8 cellular contexts compared by ENCODE assay signal in genomic region chr22:42648368-42649260, GRCh38. TPM values are rescaled to one million over a fixed set of nuclear protein-coding genes. Genes with fewer than 3 reads are reported as not detected.
DNase-seq lines count a peak whose midpoint lies in the region; ATAC-seq and TF ChIP-seq lines count a peak whose summit lies in the region.

No MANE protein-coding gene starts in this region.

- H3K4me3 ChIP-seq in adipocyte (ENCODE audit: low read length) (peak overlapping the region; percentile 90), right atrium auricular region (peak overlapping the region; percentile 96 to 99)

- no peaks in the 10 kb centered on the region for H3K9me3 ChIP-seq in adipocyte (ENCODE audit: control insufficient read depth, low read length)
- no peaks in the 10 kb centered on the region for H3K9me3 ChIP-seq in right atrium auricular region

- H3K9ac ChIP-seq in adipocyte (ENCODE audit: low read length), result peak overlapping the region; percentile 97

- no peak for TF ChIP-seq CTCF in right atrium auricular region (IDR thresholded peaks at IDR 0.05)

- peak overlapping the region; percentile 96 to 99 for H3K27ac ChIP-seq in right atrium auricular region

- H3K27me3 ChIP-seq in adipocyte (replicated peaks; ENCODE audit: control insufficient read depth, insufficient read depth, low read length) (no peaks in the 10 kb centered on the region), right atrium auricular region (no peaks in the 10 kb centered on the region)

- H3K36me3 ChIP-seq in adipocyte (ENCODE audit: control insufficient read depth, insufficient read depth, low read length, severe bottlenecking) (no peaks in the 10 kb centered on the region), right atrium auricular region (no peaks in the 10 kb centered on the region)

- ATAC-seq in HG02798 (IDR thresholded peaks at IDR 0.05; ENCODE audit: poor library complexity, unreplicated experiment), result peak; percentile 46

- DNase-seq in DMS53 (lab: John Stamatoyannopoulos, UW), result peak; percentile 71
- DNase-seq in DMS53 treated with DMSO at 0.1 percent for 48 hours (lab: John Stamatoyannopoulos, UW; ENCODE audit: unreplicated experiment), result no peak
- DNase-seq in OCI-M1 (lab: John Stamatoyannopoulos, UW), result peak; percentile 62
- DNase-seq in adipocyte (ENCODE audit: low read depth), result peak; percentile 81
- no peak for DNase-seq in right atrium auricular region (ENCODE audit: low spot score)
- peak; percentile 57 for DNase-seq in retina
- DNase-seq in NCI-H187 (lab: John Stamatoyannopoulos, UW), result no peak

- H3K4me1 ChIP-seq in adipocyte (ENCODE audit: control insufficient read depth, insufficient read depth, low read length) (peaks cover 56% of the 10 kb centered on the region), right atrium auricular region (peaks cover 0 to 56% of the 10 kb centered on the region in 2 donors)

RNA-seq across cellular contexts. Expression of gene CYB5R3, which starts 0.6 kb away (rescaled TPM):
- total RNA-seq in right atrium auricular region, result 100 to 1,000 TPM; 265 to 288 TPM

RNA-seq across cellular contexts. Expression of gene ATP5MGL, which starts 8.2 kb away (rescaled TPM):
- not detected for total RNA-seq in right atrium auricular region

RNA-seq across cellular contexts. Expression of gene POLDIP3, which starts 33.9 kb away (rescaled TPM):
- total RNA-seq in right atrium auricular region, result 10 to 100 TPM; 20.2 to 29.5 TPM

Comparison
In these comparisons a context has a peak if more than half of its experiments do, and no peak if none do; other contexts are left out.
1. DNase-seq: peak in DMS53 (single experiment), OCI-M1 (single experiment), adipocyte (single experiment) and retina (single experiment); none in DMS53 treated with DMSO at 0.1 percent for 48 hours (single experiment), right atrium auricular region (single experiment) and NCI-H187 (0 of 2).